Comparison of ENCODE assay signal across 21 cellular contexts in genomic region chr19:46896076-46896794, GRCh38. TPM values are rescaled to one million over a fixed set of nuclear protein-coding genes. Genes with fewer than 3 reads are reported as not detected.
DNase-seq lines count a peak whose midpoint lies in the region; ATAC-seq and TF ChIP-seq lines count a peak whose summit lies in the region.
"Had no signal": no experiment of that assay in that cellular context is flagged by ENCODE, and none has a peak within 500 bp of the region (broad histone marks: within the 10 kb centered on the region; RNA-seq: fewer than 3 reads in every experiment).

No MANE protein-coding gene starts in this region.

- H3K4me1 ChIP-seq in KMS-11 (ENCODE audit: low read depth, poor library complexity, severe bottlenecking): peaks cover 31% of the 10 kb centered on the region

- peaks cover 64% of the 10 kb centered on the region for H3K79me2 ChIP-seq in KMS-11 (ENCODE audit: insufficient read depth, low read depth)

- no peak overlapping the region for H3K9ac ChIP-seq in KMS-11

- H3K9me3 Mint-ChIP-seq in central memory CD8-positive, alpha-beta T cell: no peaks in the 10 kb centered on the region
- H3K9me3 Mint-ChIP-seq in nephron progenitor cell: no peaks in the 10 kb centered on the region
- H3K9me3 Mint-ChIP-seq: activated naive CD4-positive, alpha-beta T cell treated with anti-CD3 and anti-CD28 coated beads for 36 hours; CD8-positive, alpha-beta memory T cell; GM23338 had no signal

- peaks cover 2% of the 10 kb centered on the region for H3K36me3 Mint-ChIP-seq in central memory CD8-positive, alpha-beta T cell (ENCODE audit: insufficient read depth)
- peaks cover 26% of the 10 kb centered on the region for H3K36me3 Mint-ChIP-seq in nephron progenitor cell (ENCODE audit: low read depth)

- H3K27ac Mint-ChIP-seq in central memory CD8-positive, alpha-beta T cell (ENCODE audit: low read depth): peak overlapping the region; percentile 32
- H3K27ac Mint-ChIP-seq in nephron progenitor cell: peak overlapping the region; percentile 36
- H3K27ac Mint-ChIP-seq: activated naive CD4-positive, alpha-beta T cell treated with anti-CD3 and anti-CD28 coated beads for 36 hours; GM23338 had no signal

- no peak for ATAC-seq in central memory CD8-positive, alpha-beta T cell (replicated peaks; ENCODE audit: extremely low read depth, poor library complexity, severe bottlenecking)
- no peak for ATAC-seq in GM21529 (IDR thresholded peaks at IDR 0.05; ENCODE audit: unreplicated experiment)
- ATAC-seq: GM23338, Right ventricle myocardium inferior had no signal

- peaks cover 67% of the 10 kb centered on the region for H3K4me1 Mint-ChIP-seq in central memory CD8-positive, alpha-beta T cell
- H3K4me1 Mint-ChIP-seq in nephron progenitor cell: peaks cover 37% of the 10 kb centered on the region

- TF ChIP-seq CTCF in KMS-11 (conservative IDR thresholded peaks at IDR 0.05; ENCODE audit: low read depth, low read length) (no peak), nephron progenitor cell (IDR thresholded peaks at IDR 0.05) (no peak)

- DNase-seq in NCI-H69 (lab: John Stamatoyannopoulos, UW) (peak; percentile 66), nephron progenitor cell (no peak), occipital lobe (lab: John Stamatoyannopoulos, UW) (no peak), NCI-H1694 (lab: John Stamatoyannopoulos, UW) (no peak), NCI-H2196 treated with DMSO at 0.1 percent for 48 hours (lab: John Stamatoyannopoulos, UW; ENCODE audit: unreplicated experiment) (no peak)
- no peak for DNase-seq in central memory CD8-positive, alpha-beta T cell (ENCODE audit: low spot score in 2 of 2)
- DNase-seq: activated CD4-positive, alpha-beta T cell treated with anti-CD3 and anti-CD28 coated beads, Interleukin-2, amount 50 U/mL, for 48 hours; activated naive CD4-positive, alpha-beta T cell treated with anti-CD3 and anti-CD28 coated beads for 36 hours; activated T-cell treated with anti-CD3 and anti-CD28 coated beads, Interleukin-2, amount 50 U/mL, for 1 hour; anterior cingulate cortex; CD8-positive, alpha-beta memory T cell; DND-41; effector CD8-positive, alpha-beta T cell; NCI-H2227 treated with DMSO at 0.1 percent for 48 hours; NK-92 treated with Interleukin-12 subunit alpha and Interleukin-12 subunit beta, amount 100 ng/mL, for 24 hours; stimulated activated CD4-positive, alpha-beta T cell treated with anti-CD3 and anti-CD28 coated beads, Interleukin-15, amount 100 ng/mL, for 24 hours had no signal

- no peak overlapping the region for H2AFZ ChIP-seq in KMS-11 (ENCODE audit: low read depth)
- H2AFZ ChIP-seq: GM23338 had no signal

- peaks cover 8% of the 10 kb centered on the region for H4K20me1 ChIP-seq in KMS-11 (ENCODE audit: insufficient read depth)

- H3K4me2 ChIP-seq in KMS-11: 0 out of 2 replicates have a peak overlapping the region, but pooled peaks have one; percentile 3
- H3K4me2 ChIP-seq: GM23338 had no signal

- no peaks in the 10 kb centered on the region for H3K27me3 Mint-ChIP-seq in central memory CD8-positive, alpha-beta T cell
- no peaks in the 10 kb centered on the region for H3K27me3 Mint-ChIP-seq in nephron progenitor cell (ENCODE audit: low read depth, poor library complexity)
- H3K27me3 Mint-ChIP-seq: CD8-positive, alpha-beta memory T cell had no signal

- no peaks in the 10 kb centered on the region for H3K36me3 ChIP-seq in KMS-11 (ENCODE audit: insufficient read depth)
- H3K36me3 ChIP-seq: esophagus muscularis mucosa had no signal

- no peak overlapping the region for H3K4me3 ChIP-seq in KMS-11 (IDR thresholded peaks at IDR 0.05; ENCODE audit: insufficient read depth, low read depth, low read length)
- H3K4me3 ChIP-seq: esophagus muscularis mucosa, GM23338 had no signal

- no peak overlapping the region for H3K4me3 Mint-ChIP-seq in central memory CD8-positive, alpha-beta T cell
- H3K4me3 Mint-ChIP-seq in nephron progenitor cell: no peak overlapping the region
- H3K4me3 Mint-ChIP-seq: activated naive CD4-positive, alpha-beta T cell treated with anti-CD3 and anti-CD28 coated beads for 36 hours; GM23338 had no signal

- H3K27ac ChIP-seq in KMS-11: no peak overlapping the region
- H3K27ac ChIP-seq: esophagus muscularis mucosa had no signal

- no peaks in the 10 kb centered on the region for H3K27me3 ChIP-seq in KMS-11 (ENCODE audit: insufficient read depth, low read depth)
- H3K27me3 ChIP-seq: esophagus muscularis mucosa had no signal

RNA-seq across cellular contexts. Expression of gene ARHGAP35, which starts 35.4 kb away (rescaled TPM):
- 76.3 TPM for total RNA-seq in occipital lobe

RNA-seq across cellular contexts. Expression of gene AP2S1, which starts 45.6 kb away (rescaled TPM):
- 49.1 TPM for total RNA-seq in occipital lobe
